ENCODE assay signal across 1 cellular context in the genomic region with DNA sequence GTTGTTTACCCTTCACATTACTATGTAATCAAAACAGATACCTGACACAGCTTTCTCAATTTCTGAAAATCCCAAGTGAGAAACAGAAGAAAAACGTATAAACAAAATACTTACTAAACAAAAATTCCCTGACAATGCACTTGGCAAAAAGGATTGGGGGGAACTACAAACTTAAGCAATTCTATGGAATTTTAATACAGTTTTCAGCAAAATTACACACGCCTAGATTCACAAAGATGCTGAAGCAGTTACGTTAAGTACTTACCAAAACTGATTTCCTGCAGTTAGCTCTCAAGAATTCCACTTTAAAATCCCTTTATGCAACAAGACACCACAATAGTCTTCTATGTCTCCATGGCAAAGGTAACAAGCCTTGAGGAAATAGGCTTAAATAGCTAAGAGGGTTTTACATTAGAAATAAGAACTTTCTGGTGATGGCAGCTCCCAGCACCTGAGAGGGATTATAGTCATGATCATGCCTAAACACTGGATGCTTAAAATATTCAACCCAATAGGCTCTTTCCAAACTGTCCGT.
TF ChIP-seq lines count a peak whose summit lies in the region.

No MANE protein-coding gene starts in this region.

TF ChIP-seq in WTC11, 78 proteins besides CTCF, POLR2A, EP300 and RAD21 (continued from another document):
- TF ChIP-seq ZNF512 (CRISPR knock-in tag; IDR thresholded peaks at IDR 0.05; ENCODE audit: borderline replicate concordance) (no peak), TP53 (CRISPR knock-in tag; IDR thresholded peaks at IDR 0.05) (no peak)
